ENCODE assay signal across 1 cellular context in the genomic region with DNA sequence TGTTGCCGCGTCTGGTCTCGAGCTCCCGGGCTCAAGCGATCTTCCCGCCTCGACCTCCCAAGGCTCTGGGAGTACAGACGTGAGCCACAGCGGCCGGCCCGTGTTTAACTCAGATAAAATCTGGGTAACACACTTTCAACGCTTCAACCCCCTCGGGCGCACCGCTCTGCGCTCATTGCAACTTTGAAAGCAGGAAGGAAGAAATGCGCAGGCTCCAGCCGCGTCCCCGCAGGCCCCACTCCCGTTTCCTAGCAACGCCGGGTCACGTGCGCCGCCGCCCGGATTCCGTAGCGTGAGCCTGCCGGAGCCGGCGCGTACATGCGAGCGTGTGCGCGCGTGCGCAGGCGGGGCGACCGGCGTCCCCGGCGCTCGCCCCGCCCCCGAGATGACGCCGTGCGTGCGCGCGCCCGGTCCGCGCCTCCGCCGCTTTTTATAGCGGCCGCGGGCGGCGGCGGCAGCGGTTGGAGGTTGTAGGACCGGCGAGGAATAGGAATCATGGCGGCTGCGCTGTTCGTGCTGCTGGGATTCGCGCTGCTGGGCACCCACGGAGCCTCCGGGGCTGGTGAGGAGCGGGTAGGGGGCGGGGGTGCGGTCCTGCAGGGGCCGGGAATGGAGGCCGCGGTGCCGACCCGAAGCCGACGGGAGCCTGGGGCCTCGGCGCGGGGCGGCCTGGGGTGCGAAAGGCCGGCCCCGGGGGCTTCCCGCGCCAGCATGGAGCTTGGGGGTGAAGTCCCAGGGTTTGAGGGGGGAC.
A peak's percentile ranks its signal among the peaks of the same experiment; 100 is the strongest.
TF ChIP-seq lines count a peak whose summit lies in the region.

A gene (plus strand): TSS at position 457 of the 751 bp plus-strand sequence. CDS start 39 bp downstream, at position 496.

TF ChIP-seq in HepG2, 621 proteins besides CTCF, POLR2A, EP300 and RAD21 (continued from another document and continues in another):
- TF ChIP-seq NFE2L2 (IDR thresholded peaks at IDR 0.05; ENCODE audit: low read length) (no peak), ZNF138 (CRISPR knock-in tag; IDR thresholded peaks at IDR 0.05; ENCODE audit: low read depth) (no peak; the same call in 1 of the 2 replicates), RBM39 (IDR thresholded peaks at IDR 0.05; ENCODE audit: low read depth, low read length, poor library complexity, severe bottlenecking) (no peak), HIVEP1 (CRISPR knock-in tag; IDR thresholded peaks at IDR 0.05) (no peak), CREB1 (IDR thresholded peaks at IDR 0.05) (peak; percentile 77; the same call in 1 of the 2 replicates), CREB1 (CRISPR knock-in tag; IDR thresholded peaks at IDR 0.05) (no peak), ZNF333 (CRISPR knock-in tag; IDR thresholded peaks at IDR 0.05; ENCODE audit: borderline replicate concordance) (peak; percentile 52; the same call in 1 of the 2 replicates), RFXANK (CRISPR knock-in tag; IDR thresholded peaks at IDR 0.05) (no peak), ZNF678 (CRISPR knock-in tag; IDR thresholded peaks at IDR 0.05) (peak; percentile 35; the same call in 1 of the 2 replicates), GTF3A (CRISPR knock-in tag; conservative IDR thresholded peaks at IDR 0.05) (no peak), ZNF792 (CRISPR knock-in tag; IDR thresholded peaks at IDR 0.05) (0 out of 2 replicates have a peak, but pooled peaks have one; percentile 42), ZNF737 (CRISPR knock-in tag; IDR thresholded peaks at IDR 0.05; ENCODE audit: borderline replicate concordance) (no peak), ZNF674 (CRISPR knock-in tag; IDR thresholded peaks at IDR 0.05; ENCODE audit: low read depth) (peak; percentile 83; the same call in 1 of the 2 replicates), POGZ (CRISPR knock-in tag; IDR thresholded peaks at IDR 0.05) (no peak), ZNF552 (CRISPR knock-in tag; IDR thresholded peaks at IDR 0.05; ENCODE audit: borderline replicate concordance) (no peak), ZKSCAN8 (CRISPR knock-in tag; IDR thresholded peaks at IDR 0.05; ENCODE audit: borderline replicate concordance) (no peak), TARDBP (CRISPR knock-in tag; IDR thresholded peaks at IDR 0.05) (no peak), KDM5A (IDR thresholded peaks at IDR 0.05; ENCODE audit: borderline replicate concordance, low read length) (no peak; the same call in 1 of the 2 replicates), SALL2 (CRISPR knock-in tag; IDR thresholded peaks at IDR 0.05) (peak; percentile 81; the same call in 1 of the 2 replicates), SP140L (CRISPR knock-in tag; IDR thresholded peaks at IDR 0.05; ENCODE audit: borderline replicate concordance) (no peak), SALL1 (CRISPR knock-in tag; IDR thresholded peaks at IDR 0.05) (peak; percentile 67; the same call in 1 of the 2 replicates), ZNF34 (CRISPR knock-in tag; IDR thresholded peaks at IDR 0.05; ENCODE audit: borderline replicate concordance) (no peak), RAD51 (IDR thresholded peaks at IDR 0.05; ENCODE audit: borderline replicate concordance) (peak; percentile 65; the same call in 1 of the 2 replicates), MATR3 (CRISPR knock-in tag; IDR thresholded peaks at IDR 0.05) (no peak), GATA4 (IDR thresholded peaks at IDR 0.05; ENCODE audit: borderline replicate concordance, low read depth) (no peak), FOXP1 (IDR thresholded peaks at IDR 0.05) (no peak), FOXP1 (CRISPR knock-in tag; IDR thresholded peaks at IDR 0.05) (no peak), ZNF569 (CRISPR knock-in tag; IDR thresholded peaks at IDR 0.05; ENCODE audit: borderline replicate concordance) (no peak), BRCA1 (CRISPR knock-in tag; IDR thresholded peaks at IDR 0.05) (no peak), ZBTB7B (CRISPR knock-in tag; IDR thresholded peaks at IDR 0.05) (0 out of 2 replicates have a peak, but pooled peaks have one; percentile 15), CHCHD3 (CRISPR knock-in tag; IDR thresholded peaks at IDR 0.05) (no peak), SATB2 (CRISPR knock-in tag; IDR thresholded peaks at IDR 0.05) (no peak), DMAP1 (CRISPR knock-in tag; IDR thresholded peaks at IDR 0.05) (peak; percentile 47; the same call in 1 of the 2 replicates), ZNF232 (CRISPR knock-in tag; IDR thresholded peaks at IDR 0.05; ENCODE audit: borderline replicate concordance) (0 out of 2 replicates have a peak, but pooled peaks have one; percentile 46), FOXC1 (CRISPR knock-in tag; IDR thresholded peaks at IDR 0.05; ENCODE audit: borderline replicate concordance) (peak; percentile 23), KLF15 (CRISPR knock-in tag; IDR thresholded peaks at IDR 0.05; ENCODE audit: borderline replicate concordance) (no peak), HDAC2 (CRISPR knock-in tag; IDR thresholded peaks at IDR 0.05) (no peak), HNRNPL (IDR thresholded peaks at IDR 0.05; ENCODE audit: low read depth, low read length) (no peak), FOXJ3 (CRISPR knock-in tag; IDR thresholded peaks at IDR 0.05; ENCODE audit: borderline replicate concordance) (no peak), ZBTB20 (CRISPR knock-in tag; IDR thresholded peaks at IDR 0.05; ENCODE audit: borderline replicate concordance, low read depth) (0 out of 2 replicates have a peak, but pooled peaks have one; percentile 32), GABPA (IDR thresholded peaks at IDR 0.05; ENCODE audit: low read depth, low read length) (no peak), GABPA (CRISPR knock-in tag; IDR thresholded peaks at IDR 0.05; ENCODE audit: low read depth) (no peak), TSC22D2 (CRISPR knock-in tag; IDR thresholded peaks at IDR 0.05; ENCODE audit: borderline replicate concordance) (no peak), KDM2A (CRISPR knock-in tag; IDR thresholded peaks at IDR 0.05; ENCODE audit: borderline replicate concordance, low read depth) (peak; percentile 60; the same call in 1 of the 2 replicates), TBX2 (CRISPR knock-in tag; IDR thresholded peaks at IDR 0.05; ENCODE audit: borderline replicate concordance) (no peak; the same call in 1 of the 2 replicates), ZNF644 (CRISPR knock-in tag; IDR thresholded peaks at IDR 0.05; ENCODE audit: low read depth) (no peak), XBP1 (CRISPR knock-in tag; IDR thresholded peaks at IDR 0.05) (no peak), FLYWCH1 (CRISPR knock-in tag; IDR thresholded peaks at IDR 0.05) (no peak), HMG20B (CRISPR knock-in tag; conservative IDR thresholded peaks at IDR 0.05) (no peak)
- TF ChIP-seq, protein P1, sequence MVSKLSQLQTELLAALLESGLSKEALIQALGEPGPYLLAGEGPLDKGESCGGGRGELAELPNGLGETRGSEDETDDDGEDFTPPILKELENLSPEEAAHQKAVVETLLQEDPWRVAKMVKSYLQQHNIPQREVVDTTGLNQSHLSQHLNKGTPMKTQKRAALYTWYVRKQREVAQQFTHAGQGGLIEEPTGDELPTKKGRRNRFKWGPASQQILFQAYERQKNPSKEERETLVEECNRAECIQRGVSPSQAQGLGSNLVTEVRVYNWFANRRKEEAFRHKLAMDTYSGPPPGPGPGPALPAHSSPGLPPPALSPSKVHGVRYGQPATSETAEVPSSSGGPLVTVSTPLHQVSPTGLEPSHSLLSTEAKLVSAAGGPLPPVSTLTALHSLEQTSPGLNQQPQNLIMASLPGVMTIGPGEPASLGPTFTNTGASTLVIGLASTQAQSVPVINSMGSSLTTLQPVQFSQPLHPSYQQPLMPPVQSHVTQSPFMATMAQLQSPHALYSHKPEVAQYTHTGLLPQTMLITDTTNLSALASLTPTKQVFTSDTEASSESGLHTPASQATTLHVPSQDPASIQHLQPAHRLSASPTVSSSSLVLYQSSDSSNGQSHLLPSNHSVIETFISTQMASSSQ (IDR thresholded peaks at IDR 0.05; ENCODE audit: low read depth): no peak
- TF ChIP-seq, protein P1 (CRISPR knock-in tag; IDR thresholded peaks at IDR 0.05; ENCODE audit: borderline replicate concordance): no peak
- TF ChIP-seq, protein P2, sequence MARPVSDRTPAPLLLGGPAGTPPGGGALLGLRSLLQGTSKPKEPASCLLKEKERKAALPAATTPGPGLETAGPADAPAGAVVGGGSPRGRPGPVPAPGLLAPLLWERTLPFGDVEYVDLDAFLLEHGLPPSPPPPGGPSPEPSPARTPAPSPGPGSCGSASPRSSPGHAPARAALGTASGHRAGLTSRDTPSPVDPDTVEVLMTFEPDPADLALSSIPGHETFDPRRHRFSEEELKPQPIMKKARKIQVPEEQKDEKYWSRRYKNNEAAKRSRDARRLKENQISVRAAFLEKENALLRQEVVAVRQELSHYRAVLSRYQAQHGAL (CRISPR knock-in tag; IDR thresholded peaks at IDR 0.05; ENCODE audit: not compliant biosample characterization): no peak
- TF ChIP-seq, protein P3, sequence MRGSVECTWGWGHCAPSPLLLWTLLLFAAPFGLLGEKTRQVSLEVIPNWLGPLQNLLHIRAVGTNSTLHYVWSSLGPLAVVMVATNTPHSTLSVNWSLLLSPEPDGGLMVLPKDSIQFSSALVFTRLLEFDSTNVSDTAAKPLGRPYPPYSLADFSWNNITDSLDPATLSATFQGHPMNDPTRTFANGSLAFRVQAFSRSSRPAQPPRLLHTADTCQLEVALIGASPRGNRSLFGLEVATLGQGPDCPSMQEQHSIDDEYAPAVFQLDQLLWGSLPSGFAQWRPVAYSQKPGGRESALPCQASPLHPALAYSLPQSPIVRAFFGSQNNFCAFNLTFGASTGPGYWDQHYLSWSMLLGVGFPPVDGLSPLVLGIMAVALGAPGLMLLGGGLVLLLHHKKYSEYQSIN (CRISPR knock-in tag; IDR thresholded peaks at IDR 0.05; ENCODE audit: borderline replicate concordance): no peak
- TF ChIP-seq, protein P4, sequence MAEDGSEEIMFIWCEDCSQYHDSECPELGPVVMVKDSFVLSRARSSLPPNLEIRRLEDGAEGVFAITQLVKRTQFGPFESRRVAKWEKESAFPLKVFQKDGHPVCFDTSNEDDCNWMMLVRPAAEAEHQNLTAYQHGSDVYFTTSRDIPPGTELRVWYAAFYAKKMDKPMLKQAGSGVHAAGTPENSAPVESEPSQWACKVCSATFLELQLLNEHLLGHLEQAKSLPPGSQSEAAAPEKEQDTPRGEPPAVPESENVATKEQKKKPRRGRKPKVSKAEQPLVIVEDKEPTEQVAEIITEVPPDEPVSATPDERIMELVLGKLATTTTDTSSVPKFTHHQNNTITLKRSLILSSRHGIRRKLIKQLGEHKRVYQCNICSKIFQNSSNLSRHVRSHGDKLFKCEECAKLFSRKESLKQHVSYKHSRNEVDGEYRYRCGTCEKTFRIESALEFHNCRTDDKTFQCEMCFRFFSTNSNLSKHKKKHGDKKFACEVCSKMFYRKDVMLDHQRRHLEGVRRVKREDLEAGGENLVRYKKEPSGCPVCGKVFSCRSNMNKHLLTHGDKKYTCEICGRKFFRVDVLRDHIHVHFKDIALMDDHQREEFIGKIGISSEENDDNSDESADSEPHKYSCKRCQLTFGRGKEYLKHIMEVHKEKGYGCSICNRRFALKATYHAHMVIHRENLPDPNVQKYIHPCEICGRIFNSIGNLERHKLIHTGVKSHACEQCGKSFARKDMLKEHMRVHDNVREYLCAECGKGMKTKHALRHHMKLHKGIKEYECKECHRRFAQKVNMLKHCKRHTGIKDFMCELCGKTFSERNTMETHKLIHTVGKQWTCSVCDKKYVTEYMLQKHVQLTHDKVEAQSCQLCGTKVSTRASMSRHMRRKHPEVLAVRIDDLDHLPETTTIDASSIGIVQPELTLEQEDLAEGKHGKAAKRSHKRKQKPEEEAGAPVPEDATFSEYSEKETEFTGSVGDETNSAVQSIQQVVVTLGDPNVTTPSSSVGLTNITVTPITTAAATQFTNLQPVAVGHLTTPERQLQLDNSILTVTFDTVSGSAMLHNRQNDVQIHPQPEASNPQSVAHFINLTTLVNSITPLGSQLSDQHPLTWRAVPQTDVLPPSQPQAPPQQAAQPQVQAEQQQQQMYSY (CRISPR knock-in tag; IDR thresholded peaks at IDR 0.05): peak; percentile 36; the same call in 1 of the 2 replicates
- TF ChIP-seq, protein P5, sequence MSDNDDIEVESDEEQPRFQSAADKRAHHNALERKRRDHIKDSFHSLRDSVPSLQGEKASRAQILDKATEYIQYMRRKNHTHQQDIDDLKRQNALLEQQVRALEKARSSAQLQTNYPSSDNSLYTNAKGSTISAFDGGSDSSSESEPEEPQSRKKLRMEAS (IDR thresholded peaks at IDR 0.05): peak; percentile 82
- TF ChIP-seq, protein P6, sequence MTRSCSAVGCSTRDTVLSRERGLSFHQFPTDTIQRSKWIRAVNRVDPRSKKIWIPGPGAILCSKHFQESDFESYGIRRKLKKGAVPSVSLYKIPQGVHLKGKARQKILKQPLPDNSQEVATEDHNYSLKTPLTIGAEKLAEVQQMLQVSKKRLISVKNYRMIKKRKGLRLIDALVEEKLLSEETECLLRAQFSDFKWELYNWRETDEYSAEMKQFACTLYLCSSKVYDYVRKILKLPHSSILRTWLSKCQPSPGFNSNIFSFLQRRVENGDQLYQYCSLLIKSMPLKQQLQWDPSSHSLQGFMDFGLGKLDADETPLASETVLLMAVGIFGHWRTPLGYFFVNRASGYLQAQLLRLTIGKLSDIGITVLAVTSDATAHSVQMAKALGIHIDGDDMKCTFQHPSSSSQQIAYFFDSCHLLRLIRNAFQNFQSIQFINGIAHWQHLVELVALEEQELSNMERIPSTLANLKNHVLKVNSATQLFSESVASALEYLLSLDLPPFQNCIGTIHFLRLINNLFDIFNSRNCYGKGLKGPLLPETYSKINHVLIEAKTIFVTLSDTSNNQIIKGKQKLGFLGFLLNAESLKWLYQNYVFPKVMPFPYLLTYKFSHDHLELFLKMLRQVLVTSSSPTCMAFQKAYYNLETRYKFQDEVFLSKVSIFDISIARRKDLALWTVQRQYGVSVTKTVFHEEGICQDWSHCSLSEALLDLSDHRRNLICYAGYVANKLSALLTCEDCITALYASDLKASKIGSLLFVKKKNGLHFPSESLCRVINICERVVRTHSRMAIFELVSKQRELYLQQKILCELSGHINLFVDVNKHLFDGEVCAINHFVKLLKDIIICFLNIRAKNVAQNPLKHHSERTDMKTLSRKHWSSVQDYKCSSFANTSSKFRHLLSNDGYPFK (CRISPR knock-in tag; IDR thresholded peaks at IDR 0.05; ENCODE audit: borderline replicate concordance): no peak
- TF ChIP-seq, protein P7, sequence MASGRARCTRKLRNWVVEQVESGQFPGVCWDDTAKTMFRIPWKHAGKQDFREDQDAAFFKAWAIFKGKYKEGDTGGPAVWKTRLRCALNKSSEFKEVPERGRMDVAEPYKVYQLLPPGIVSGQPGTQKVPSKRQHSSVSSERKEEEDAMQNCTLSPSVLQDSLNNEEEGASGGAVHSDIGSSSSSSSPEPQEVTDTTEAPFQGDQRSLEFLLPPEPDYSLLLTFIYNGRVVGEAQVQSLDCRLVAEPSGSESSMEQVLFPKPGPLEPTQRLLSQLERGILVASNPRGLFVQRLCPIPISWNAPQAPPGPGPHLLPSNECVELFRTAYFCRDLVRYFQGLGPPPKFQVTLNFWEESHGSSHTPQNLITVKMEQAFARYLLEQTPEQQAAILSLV (CRISPR knock-in tag; IDR thresholded peaks at IDR 0.05; ENCODE audit: borderline replicate concordance): 0 out of 2 replicates have a peak, but pooled peaks have one; percentile 23
